Comparison of ENCODE assay signal across 27 cellular contexts in genomic region chr17:74732042-74732846, GRCh38. TPM values are rescaled to one million over a fixed set of nuclear protein-coding genes. Genes with fewer than 3 reads are reported as not detected.
"Had no signal": no experiment of that assay in that cellular context is flagged by ENCODE, and none has a peak within 500 bp of the region (broad histone marks: within the 10 kb centered on the region; RNA-seq: fewer than 3 reads in every experiment).

No MANE protein-coding gene starts in this region.

- H3K79me2 ChIP-seq: hepatocyte, parathyroid adenoma had no signal

- H3K4me2 ChIP-seq: hepatocyte, smooth muscle cell had no signal

- ATAC-seq: esophagus mucosa; gastrocnemius medialis; left lobe of liver; sciatic nerve; stimulated activated memory B cell treated with anti-CD40 and anti-IgM and Interleukin-4, amounts not matched to agents 10 μg/mL and 1 μg/mL and 100 μg/mL, for 72 hours; stimulated activated naive CD8-positive, alpha-beta T cell treated with anti-CD3 and anti-CD28 coated beads, Interleukin-15, Interleukin-2, amounts not matched to agents 100 U/mL and 50 U/mL, for 24 hours had no signal

- H2AFZ ChIP-seq: hepatocyte, parathyroid adenoma had no signal

- H3K27ac ChIP-seq: dorsolateral prefrontal cortex, gastrocnemius medialis, hepatocyte, neutrophil, parathyroid adenoma, testis, tibial artery, upper lobe of left lung had no signal

- DNase-seq: dorsolateral prefrontal cortex; effector CD4-positive, alpha-beta T cell; foreskin fibroblast; gastrocnemius medialis; head of caudate nucleus; kidney; natural killer cell; stimulated activated CD4-positive, alpha-beta T cell treated with anti-CD3 and anti-CD28 coated beads, Interleukin-2, amount 100 ng/mL, for 24 hours; stimulated activated CD4-positive, alpha-beta T cell treated with anti-CD3 and anti-CD28 coated beads, Interleukin-4, amount 100 ng/mL, for 24 hours; stimulated activated naive CD8-positive, alpha-beta T cell treated with anti-CD3 and anti-CD28 coated beads, Interleukin-15, Interleukin-2, amounts not matched to agents 100 U/mL and 50 U/mL, for 24 hours; substantia nigra; testis; tibial artery; upper lobe of left lung had no signal

- FAIRE-seq: colon, kidney had no signal

- H3K9ac ChIP-seq: parathyroid adenoma had no signal

- H3K27me3 ChIP-seq: hepatocyte, testis had no signal

- H3K4me1 ChIP-seq: parathyroid adenoma had no signal

- H3K36me3 ChIP-seq: gastrocnemius medialis, neutrophil, tibial artery, upper lobe of left lung had no signal

- H3K9me3 ChIP-seq: gastrocnemius medialis, neutrophil, testis, tibial artery, upper lobe of left lung had no signal

- H3K4me3 ChIP-seq: dorsolateral prefrontal cortex, gastrocnemius medialis, hepatocyte, lung, smooth muscle cell, testis, tibial artery, upper lobe of left lung had no signal

RNA-seq across cellular contexts. Expression of gene RAB37, which starts 4.8 kb away (rescaled TPM):
- total RNA-seq: glomerular endothelial cell, smooth muscle cell had no signal
- polyA plus RNA-seq: neural cell had no signal

RNA-seq across cellular contexts. Expression of gene CD300LF, which starts 19.5 kb away (rescaled TPM):
- total RNA-seq: gastrocnemius medialis, glomerular endothelial cell, hepatocyte, left lobe of liver, progenitor cell of endocrine pancreas, smooth muscle cell had no signal
- polyA plus RNA-seq: neural cell, smooth muscle cell had no signal
